Comparison of ENCODE assay signal across 12 cellular contexts in the genomic region with DNA sequence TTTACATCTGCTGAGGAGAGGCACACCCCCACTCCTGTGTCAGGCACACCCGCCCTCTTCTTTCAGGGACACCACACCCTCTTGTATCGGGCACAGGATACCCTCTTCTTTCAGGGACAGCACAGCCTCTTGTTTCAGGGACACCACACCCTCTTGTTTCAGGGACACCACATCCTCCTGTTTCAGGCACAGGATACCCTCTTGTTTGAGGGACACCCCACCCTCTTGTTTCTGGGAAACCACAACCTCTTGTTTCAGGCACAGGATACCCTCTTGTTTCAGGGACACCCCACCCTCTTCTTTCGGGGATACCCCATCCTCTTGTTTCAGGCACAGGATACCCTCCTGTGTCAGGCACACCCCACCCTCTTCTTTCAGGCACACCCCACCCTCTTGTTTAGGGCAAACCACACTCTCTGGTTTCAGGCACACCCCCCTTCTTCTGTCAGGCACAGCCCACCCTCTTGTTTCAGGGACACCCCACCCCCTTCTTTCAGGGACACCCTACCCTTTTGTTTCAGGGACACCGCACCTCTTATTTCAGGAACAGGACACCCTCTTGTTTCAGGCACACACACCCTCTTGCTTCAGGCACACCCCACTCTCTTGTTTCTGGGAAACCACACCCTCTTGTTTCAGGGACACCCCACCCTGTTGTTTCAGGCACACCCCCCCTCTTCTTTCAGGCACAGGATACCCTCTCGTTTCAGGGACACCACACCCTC.
DNase-seq lines count a peak whose midpoint lies in the region; ATAC-seq and TF ChIP-seq lines count a peak whose summit lies in the region.
"Had no signal": no experiment of that assay in that cellular context is flagged by ENCODE, and none has a peak within 500 bp of the region (broad histone marks: within the 10 kb centered on the region; RNA-seq: fewer than 3 reads in every experiment).

No MANE protein-coding gene starts in this region.

- CTCF ChIA-PET in CD4-positive, alpha-beta T cell (lab: Charles Lee) = no interaction called here

- H3K4me3 ChIP-seq in lower lobe of right lung (no peak overlapping the region), Karpas-422 (ENCODE audit: low read length) (no peak overlapping the region)

- H3K27ac ChIP-seq in CD4-positive, alpha-beta T cell (ENCODE audit: low read depth, low read length) = peak overlapping the region; percentile 10
- H3K27ac ChIP-seq in KOPT-K1 (ENCODE audit: low read depth, low read length, poor library complexity, severe bottlenecking) (peak overlapping the region; percentile 9), lower lobe of right lung (peak overlapping the region; percentile 55), Karpas-422 (ENCODE audit: low read length) (no peak overlapping the region)
- H3K27ac ChIP-seq: C4-2B, WERI-Rb-1 had no signal

- H3K4me2 ChIP-seq in Karpas-422 (ENCODE audit: low read depth, low read length, poor library complexity, severe bottlenecking) = no peak overlapping the region

- POLR2A ChIA-PET in CD4-positive, alpha-beta T cell (lab: Charles Lee) = no interaction called here
- POLR2A ChIA-PET in activated naive CD8-positive, alpha-beta T cell treated with anti-CD3 and anti-CD28 coated beads, Interleukin-2, amount 10 ng/mL, durations not matched to agents 7 days and 5 days (lab: Charles Lee) = no interaction called here

- in situ Hi-C loops in ACHN (cut with HindIII; ENCODE audit: low pct_ligation_motif_present, low pct_unique_long_range_greater_than_20kb, low sequenced_read_pairs) = no loop called here

- peaks cover 26% of the 10 kb centered on the region for H3K4me1 Mint-ChIP-seq in CD4-positive, alpha-beta T cell (ENCODE audit: low read depth)
- H3K4me1 Mint-ChIP-seq in activated naive CD8-positive, alpha-beta T cell treated with anti-CD3 and anti-CD28 coated beads, Interleukin-2, amount 10 ng/mL, durations not matched to agents 7 days and 5 days = peaks cover 20% of the 10 kb centered on the region

- no peak overlapping the region for H3K9ac ChIP-seq in Karpas-422 (ENCODE audit: low read length)

- no peaks in the 10 kb centered on the region for H3K27me3 ChIP-seq in CD4-positive, alpha-beta T cell (ENCODE audit: control insufficient read depth, insufficient read depth, low read length)
- H3K27me3 ChIP-seq in lower lobe of right lung (ENCODE audit: low read depth) (no peaks in the 10 kb centered on the region), Karpas-422 (ENCODE audit: low read length) (no peaks in the 10 kb centered on the region)

- no peaks in the 10 kb centered on the region for H3K27me3 Mint-ChIP-seq in CD4-positive, alpha-beta T cell
- peaks cover 6% of the 10 kb centered on the region for H3K27me3 Mint-ChIP-seq in activated naive CD8-positive, alpha-beta T cell treated with anti-CD3 and anti-CD28 coated beads, Interleukin-2, amount 10 ng/mL, durations not matched to agents 7 days and 5 days

- H3K79me2 ChIP-seq in Karpas-422 (ENCODE audit: low read length) = no peaks in the 10 kb centered on the region

- DNase-seq in CD4-positive, alpha-beta T cell = peak in 4 of 10 experiments; percentile 16 to 59 (median 18)
- DNase-seq in activated naive CD8-positive, alpha-beta T cell treated with anti-CD3 and anti-CD28 coated beads, Interleukin-2, amount 10 ng/mL, durations not matched to agents 7 days and 5 days = peak; percentile 35
- DNase-seq in lower lobe of right lung = peak; percentile 32
- DNase-seq in Karpas-422 = no peak
- no peak for DNase-seq in NCI-H2081 (lab: John Stamatoyannopoulos, UW)
- DNase-seq in ACHN = no peak
- DNase-seq: immature natural killer cell, NCI-H1105 treated with DMSO at 0.1 percent for 48 hours, WERI-Rb-1 had no signal

- H2AFZ ChIP-seq in Karpas-422 (ENCODE audit: low read length) = no peak overlapping the region

- H3K9me2 ChIP-seq in Karpas-422 (replicated peaks; ENCODE audit: insufficient read depth, low read length) = no peaks in the 10 kb centered on the region

- no peaks in the 10 kb centered on the region for H3K36me3 ChIP-seq in KOPT-K1 (ENCODE audit: insufficient read depth, low read length)
- no peaks in the 10 kb centered on the region for H3K36me3 ChIP-seq in lower lobe of right lung
- no peaks in the 10 kb centered on the region for H3K36me3 ChIP-seq in Karpas-422 (ENCODE audit: insufficient read depth, low read length)
- H3K36me3 ChIP-seq: WERI-Rb-1 had no signal

- peak overlapping the region; percentile 75 for H3K27ac Mint-ChIP-seq in CD4-positive, alpha-beta T cell
- H3K27ac Mint-ChIP-seq in activated naive CD8-positive, alpha-beta T cell treated with anti-CD3 and anti-CD28 coated beads, Interleukin-2, amount 10 ng/mL, durations not matched to agents 7 days and 5 days = peak overlapping the region; percentile 85
- H3K27ac Mint-ChIP-seq: immature natural killer cell had no signal

- no peaks in the 10 kb centered on the region for H3K9me3 ChIP-seq in CD4-positive, alpha-beta T cell (ENCODE audit: control insufficient read depth, low read length)
- H3K9me3 ChIP-seq in KOPT-K1 (ENCODE audit: insufficient read depth, low read length, poor library complexity, severe bottlenecking) = no peaks in the 10 kb centered on the region
- no peaks in the 10 kb centered on the region for H3K9me3 ChIP-seq in lower lobe of right lung
- no peaks in the 10 kb centered on the region for H3K9me3 ChIP-seq in Karpas-422 (ENCODE audit: low read length)

- H4K20me1 ChIP-seq in Karpas-422 (ENCODE audit: insufficient read depth, low read depth, low read length) = no peaks in the 10 kb centered on the region

- H3K36me3 Mint-ChIP-seq in CD4-positive, alpha-beta T cell (ENCODE audit: low read depth) = no peaks in the 10 kb centered on the region
- peaks cover 2% of the 10 kb centered on the region for H3K36me3 Mint-ChIP-seq in activated naive CD8-positive, alpha-beta T cell treated with anti-CD3 and anti-CD28 coated beads, Interleukin-2, amount 10 ng/mL, durations not matched to agents 7 days and 5 days
- H3K36me3 Mint-ChIP-seq: immature natural killer cell had no signal

- no peak for TF ChIP-seq CTCF in CD4-positive, alpha-beta T cell (IDR thresholded peaks at IDR 0.05)
- no peak for TF ChIP-seq CTCF in lower lobe of right lung (IDR thresholded peaks at IDR 0.05)

- H3K4me1 ChIP-seq in lower lobe of right lung (no peaks in the 10 kb centered on the region), Karpas-422 (ENCODE audit: low read length) (no peaks in the 10 kb centered on the region)

- no peaks in the 10 kb centered on the region for H3K9me3 Mint-ChIP-seq in CD4-positive, alpha-beta T cell
- H3K9me3 Mint-ChIP-seq in activated naive CD8-positive, alpha-beta T cell treated with anti-CD3 and anti-CD28 coated beads, Interleukin-2, amount 10 ng/mL, durations not matched to agents 7 days and 5 days = no peaks in the 10 kb centered on the region
- H3K9me3 Mint-ChIP-seq: immature natural killer cell had no signal

- H3K4me3 Mint-ChIP-seq in CD4-positive, alpha-beta T cell = peak overlapping the region; percentile 39
- peak overlapping the region; percentile 70 for H3K4me3 Mint-ChIP-seq in activated naive CD8-positive, alpha-beta T cell treated with anti-CD3 and anti-CD28 coated beads, Interleukin-2, amount 10 ng/mL, durations not matched to agents 7 days and 5 days

- intact Hi-C loops in CD4-positive, alpha-beta T cell (cut with DNase I, micrococcal nuclease) = no loop called here
- intact Hi-C loops in lower lobe of right lung (cut with DNase I) = no loop called here

- ATAC-seq in CD4-positive, alpha-beta T cell (ENCODE audit: poor library complexity) = peak; percentile 88
- peak; percentile 88 for ATAC-seq in activated naive CD8-positive, alpha-beta T cell treated with anti-CD3 and anti-CD28 coated beads, Interleukin-2, amount 10 ng/mL, durations not matched to agents 7 days and 5 days (ENCODE audit: low read depth)
- ATAC-seq in lower lobe of right lung = peak; percentile 80 to 84
- no peak for ATAC-seq in GM18870 (IDR thresholded peaks at IDR 0.05; ENCODE audit: unreplicated experiment)

Comparison
In these comparisons a context has a peak if more than half of its experiments do, and no peak if none do; other contexts are left out.
1. DNase-seq: peak in activated naive CD8-positive, alpha-beta T cell treated with anti-CD3 and anti-CD28 coated beads, Interleukin-2, amount 10 ng/mL, durations not matched to agents 7 days and 5 days (single experiment) and lower lobe of right lung (single experiment); none in Karpas-422 (single experiment), NCI-H2081 (0 of 2) and ACHN (single experiment).